1 cellular context compared by ENCODE assay signal in genomic region chr1:36269408-36269838, GRCh38.
TF ChIP-seq lines count a peak whose summit lies in the region.

No MANE protein-coding gene starts in this region.

TF ChIP-seq in HepG2, 621 proteins besides CTCF, POLR2A, EP300 and RAD21 (continued from another document and continues in another):
- no peak for TF ChIP-seq ZNF251 (CRISPR knock-in tag; IDR thresholded peaks at IDR 0.05)
- no peak for TF ChIP-seq HOXA7 (CRISPR knock-in tag; IDR thresholded peaks at IDR 0.05)
- TF ChIP-seq ZNF143 (CRISPR knock-in tag; IDR thresholded peaks at IDR 0.05): no peak
- peak; percentile 73; the same call in 1 of the 2 replicates for TF ChIP-seq ZNF878 (CRISPR knock-in tag; IDR thresholded peaks at IDR 0.05)
- no peak for TF ChIP-seq ETV6 (CRISPR knock-in tag; conservative IDR thresholded peaks at IDR 0.05)
- no peak for TF ChIP-seq ONECUT2 (CRISPR knock-in tag; IDR thresholded peaks at IDR 0.05)
- no peak for TF ChIP-seq TEAD2 (CRISPR knock-in tag; IDR thresholded peaks at IDR 0.05)
- no peak for TF ChIP-seq CENPBD1 (CRISPR knock-in tag; IDR thresholded peaks at IDR 0.05; ENCODE audit: borderline replicate concordance, low read depth)
- TF ChIP-seq CHD4 (IDR thresholded peaks at IDR 0.05; ENCODE audit: borderline replicate concordance, low read length): no peak
- no peak for TF ChIP-seq ZNF512B (CRISPR knock-in tag; IDR thresholded peaks at IDR 0.05; ENCODE audit: borderline replicate concordance)
- no peak for TF ChIP-seq ZBTB1 (CRISPR knock-in tag; IDR thresholded peaks at IDR 0.05; ENCODE audit: borderline replicate concordance)
- peak; percentile 64; the same call in 1 of the 2 replicates for TF ChIP-seq HOMEZ (CRISPR knock-in tag; IDR thresholded peaks at IDR 0.05; ENCODE audit: low read depth)
- TF ChIP-seq KLF11 (CRISPR knock-in tag; IDR thresholded peaks at IDR 0.05): peak; percentile 68; the same call in 1 of the 2 replicates
- TF ChIP-seq ZBTB40 (IDR thresholded peaks at IDR 0.05): no peak
- TF ChIP-seq ZBTB40 (CRISPR knock-in tag; IDR thresholded peaks at IDR 0.05): no peak; the same call in 1 of the 2 replicates
- no peak for TF ChIP-seq ZNF616 (CRISPR knock-in tag; IDR thresholded peaks at IDR 0.05; ENCODE audit: low read depth)
- TF ChIP-seq NR2F6 (IDR thresholded peaks at IDR 0.05): 0 out of 2 replicates have a peak, but pooled peaks have one; percentile 53
- peak; percentile 79 for TF ChIP-seq NR2F6 (CRISPR knock-in tag; IDR thresholded peaks at IDR 0.05)
- peak; percentile 8 for TF ChIP-seq XRCC5 (optimal IDR thresholded peaks at IDR 0.05; ENCODE audit: low read length)
- no peak for TF ChIP-seq RFX3 (CRISPR knock-in tag; IDR thresholded peaks at IDR 0.05)
- TF ChIP-seq, protein P1, sequence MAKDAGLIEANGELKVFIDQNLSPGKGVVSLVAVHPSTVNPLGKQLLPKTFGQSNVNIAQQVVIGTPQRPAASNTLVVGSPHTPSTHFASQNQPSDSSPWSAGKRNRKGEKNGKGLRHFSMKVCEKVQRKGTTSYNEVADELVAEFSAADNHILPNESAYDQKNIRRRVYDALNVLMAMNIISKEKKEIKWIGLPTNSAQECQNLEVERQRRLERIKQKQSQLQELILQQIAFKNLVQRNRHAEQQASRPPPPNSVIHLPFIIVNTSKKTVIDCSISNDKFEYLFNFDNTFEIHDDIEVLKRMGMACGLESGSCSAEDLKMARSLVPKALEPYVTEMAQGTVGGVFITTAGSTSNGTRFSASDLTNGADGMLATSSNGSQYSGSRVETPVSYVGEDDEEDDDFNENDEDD (CRISPR knock-in tag; IDR thresholded peaks at IDR 0.05; ENCODE audit: borderline replicate concordance): peak; percentile 29; the same call in 1 of the 2 replicates
- peak; percentile 39; the same call in 1 of the 2 replicates for TF ChIP-seq NFYC (CRISPR knock-in tag; IDR thresholded peaks at IDR 0.05)
- TF ChIP-seq POGZ (CRISPR knock-in tag; IDR thresholded peaks at IDR 0.05): peak; percentile 74
- no peak for TF ChIP-seq ZBTB42 (CRISPR knock-in tag; IDR thresholded peaks at IDR 0.05)
- TF ChIP-seq ZNF564 (CRISPR knock-in tag; IDR thresholded peaks at IDR 0.05): no peak
- TF ChIP-seq ELK4 (CRISPR knock-in tag; IDR thresholded peaks at IDR 0.05; ENCODE audit: borderline replicate concordance): no peak
- TF ChIP-seq FOSL2 (CRISPR knock-in tag; IDR thresholded peaks at IDR 0.05): peak; percentile 83
- TF ChIP-seq ZNF180 (CRISPR knock-in tag; IDR thresholded peaks at IDR 0.05; ENCODE audit: borderline replicate concordance, low read depth): no peak
- no peak for TF ChIP-seq ATF3 (CRISPR knock-in tag; IDR thresholded peaks at IDR 0.05)
- no peak for TF ChIP-seq HBP1 (CRISPR knock-in tag; IDR thresholded peaks at IDR 0.05; ENCODE audit: low read depth)
- no peak for TF ChIP-seq CREB1 (IDR thresholded peaks at IDR 0.05)
- TF ChIP-seq CREB1 (CRISPR knock-in tag; IDR thresholded peaks at IDR 0.05): peak; percentile 86
- no peak for TF ChIP-seq FOSL1 (CRISPR knock-in tag; IDR thresholded peaks at IDR 0.05; ENCODE audit: borderline replicate concordance)
- no peak; the same call in 1 of the 2 replicates for TF ChIP-seq UBTF (CRISPR knock-in tag; IDR thresholded peaks at IDR 0.05)
- no peak for TF ChIP-seq ZNF20 (CRISPR knock-in tag; IDR thresholded peaks at IDR 0.05)
- peak; percentile 65; the same call in 1 of the 2 replicates for TF ChIP-seq SMAD3 (CRISPR knock-in tag; IDR thresholded peaks at IDR 0.05)
- TF ChIP-seq ZNF720 (CRISPR knock-in tag; IDR thresholded peaks at IDR 0.05): no peak
- no peak for TF ChIP-seq ZNF138 (CRISPR knock-in tag; IDR thresholded peaks at IDR 0.05; ENCODE audit: low read depth)
- TF ChIP-seq ZNF235 (CRISPR knock-in tag; IDR thresholded peaks at IDR 0.05; ENCODE audit: borderline replicate concordance): no peak
- no peak for TF ChIP-seq ZZZ3 (CRISPR knock-in tag; IDR thresholded peaks at IDR 0.05; ENCODE audit: borderline replicate concordance)
- peak; percentile 67; the same call in 1 of the 2 replicates for TF ChIP-seq MEF2D (CRISPR knock-in tag; IDR thresholded peaks at IDR 0.05)
- peak; percentile 43; the same call in 1 of the 2 replicates for TF ChIP-seq YEATS2 (CRISPR knock-in tag; IDR thresholded peaks at IDR 0.05; ENCODE audit: borderline replicate concordance)
- TF ChIP-seq ZFP82 (CRISPR knock-in tag; IDR thresholded peaks at IDR 0.05; ENCODE audit: borderline replicate concordance): no peak
- peak; percentile 85 for TF ChIP-seq FOXO1 (CRISPR knock-in tag; IDR thresholded peaks at IDR 0.05)
- TF ChIP-seq ZSCAN25 (CRISPR knock-in tag; IDR thresholded peaks at IDR 0.05): no peak
- TF ChIP-seq RXRA (CRISPR knock-in tag; IDR thresholded peaks at IDR 0.05): peak; percentile 53; the same call in 1 of the 2 replicates
